15 cellular contexts compared by ENCODE assay signal in genomic region chr13:26498524-26499208, GRCh38. TPM values are rescaled to one million over a fixed set of nuclear protein-coding genes. Genes with fewer than 3 reads are reported as not detected.
A peak's percentile ranks its signal among the peaks of the same experiment; 100 is the strongest.
DNase-seq lines count a peak whose midpoint lies in the region; ATAC-seq and TF ChIP-seq lines count a peak whose summit lies in the region.
"Had no signal": no experiment of that assay in that cellular context is flagged by ENCODE, and none has a peak within 500 bp of the region (broad histone marks: within the 10 kb centered on the region; RNA-seq: fewer than 3 reads in every experiment).

No MANE protein-coding gene starts in this region.

- H3K4me1 Mint-ChIP-seq in chondrocyte (ENCODE audit: low read depth) (peaks cover 46% of the 10 kb centered on the region), nephron progenitor cell (peaks cover 52% of the 10 kb centered on the region)

- DNase-seq in DMS53 (lab: John Stamatoyannopoulos, UW) (peak; percentile 73), HT-29 (ENCODE audit: low spot score) (peak; percentile 26), chondrocyte (ENCODE audit: low spot score) (no peak), nephron progenitor cell (no peak), inferior parietal cortex (ENCODE audit: extremely low spot score) (no peak), NCI-H1694 treated with DMSO at 0.1 percent for 48 hours (lab: John Stamatoyannopoulos, UW) (no peak)
- no peak for DNase-seq in activated effector memory CD4-positive, alpha-beta T cell treated with Interleukin-2 at 50 U/mL for 16 hours
- DNase-seq: activated T-cell treated with anti-CD3 and anti-CD28 coated beads, Interleukin-2, amount 50 U/mL, for 48 hours; anterior cingulate cortex; hippocampal formation; mucosa of descending colon; NCI-H1930; T-cell; testis had no signal

- H3K36me3 Mint-ChIP-seq in chondrocyte (ENCODE audit: low read depth) = no peaks in the 10 kb centered on the region
- H3K36me3 Mint-ChIP-seq in nephron progenitor cell (ENCODE audit: low read depth) = no peaks in the 10 kb centered on the region
- H3K36me3 Mint-ChIP-seq: T-cell had no signal

- H3K27me3 Mint-ChIP-seq in chondrocyte (ENCODE audit: low read depth) = no peaks in the 10 kb centered on the region
- H3K27me3 Mint-ChIP-seq in nephron progenitor cell (ENCODE audit: low read depth, poor library complexity) = peaks cover 7% of the 10 kb centered on the region

- H3K27ac Mint-ChIP-seq in chondrocyte (ENCODE audit: unreplicated experiment) = peak overlapping the region; percentile 69
- H3K27ac Mint-ChIP-seq in nephron progenitor cell = peak overlapping the region; percentile 48
- H3K27ac Mint-ChIP-seq: T-cell had no signal

- H3K9me3 Mint-ChIP-seq in chondrocyte (ENCODE audit: low read depth) (no peaks in the 10 kb centered on the region), nephron progenitor cell (no peaks in the 10 kb centered on the region)
- H3K9me3 Mint-ChIP-seq: T-cell had no signal

- no peak for ATAC-seq in HG03442 (IDR thresholded peaks at IDR 0.05; ENCODE audit: unreplicated experiment)
- ATAC-seq: mucosa of descending colon, T-cell had no signal

- no peak for TF ChIP-seq CTCF in chondrocyte (IDR thresholded peaks at IDR 0.05)
- TF ChIP-seq CTCF in nephron progenitor cell (IDR thresholded peaks at IDR 0.05) = no peak

- H3K4me3 Mint-ChIP-seq in chondrocyte (ENCODE audit: unreplicated experiment) = peak overlapping the region; percentile 35
- no peak overlapping the region for H3K4me3 Mint-ChIP-seq in nephron progenitor cell
- H3K4me3 Mint-ChIP-seq: T-cell had no signal

RNA-seq across cellular contexts. Expression of gene WASF3, which starts 58.8 kb away (rescaled TPM):
- total RNA-seq in HT-29 (2014; rRNA removed; shearing (Covaris generic)) = not detected in 2 replicates
- 18.5 to 24.9 TPM (median 23.6 TPM) in 3 replicates for total RNA-seq in chondrocyte

Comparison
In these comparisons a context has a peak if more than half of its experiments do, and no peak if none do; other contexts are left out.
1. DNase-seq: peak in DMS53 (single experiment) and HT-29 (single experiment); none in chondrocyte (single experiment), nephron progenitor cell (single experiment), inferior parietal cortex (single experiment), activated effector memory CD4-positive, alpha-beta T cell treated with Interleukin-2 at 50 U/mL for 16 hours (single experiment) and NCI-H1694 treated with DMSO at 0.1 percent for 48 hours (single experiment).
2. RNA of gene WASF3, which starts 58.8 kb away (total RNA-seq): 18.5 to 24.9 TPM in chondrocyte; not detected in HT-29; every median in the first group is over 10 times any median in the second.